1 cellular context compared by ENCODE assay signal in genomic region chr1:172537827-172538391, GRCh38.
TF ChIP-seq lines count a peak whose summit lies in the region.

No MANE protein-coding gene starts in this region.

TF ChIP-seq in GM23338, 12 proteins besides CTCF, POLR2A, EP300 and RAD21 (continued from another document):
- TF ChIP-seq, protein P1, sequence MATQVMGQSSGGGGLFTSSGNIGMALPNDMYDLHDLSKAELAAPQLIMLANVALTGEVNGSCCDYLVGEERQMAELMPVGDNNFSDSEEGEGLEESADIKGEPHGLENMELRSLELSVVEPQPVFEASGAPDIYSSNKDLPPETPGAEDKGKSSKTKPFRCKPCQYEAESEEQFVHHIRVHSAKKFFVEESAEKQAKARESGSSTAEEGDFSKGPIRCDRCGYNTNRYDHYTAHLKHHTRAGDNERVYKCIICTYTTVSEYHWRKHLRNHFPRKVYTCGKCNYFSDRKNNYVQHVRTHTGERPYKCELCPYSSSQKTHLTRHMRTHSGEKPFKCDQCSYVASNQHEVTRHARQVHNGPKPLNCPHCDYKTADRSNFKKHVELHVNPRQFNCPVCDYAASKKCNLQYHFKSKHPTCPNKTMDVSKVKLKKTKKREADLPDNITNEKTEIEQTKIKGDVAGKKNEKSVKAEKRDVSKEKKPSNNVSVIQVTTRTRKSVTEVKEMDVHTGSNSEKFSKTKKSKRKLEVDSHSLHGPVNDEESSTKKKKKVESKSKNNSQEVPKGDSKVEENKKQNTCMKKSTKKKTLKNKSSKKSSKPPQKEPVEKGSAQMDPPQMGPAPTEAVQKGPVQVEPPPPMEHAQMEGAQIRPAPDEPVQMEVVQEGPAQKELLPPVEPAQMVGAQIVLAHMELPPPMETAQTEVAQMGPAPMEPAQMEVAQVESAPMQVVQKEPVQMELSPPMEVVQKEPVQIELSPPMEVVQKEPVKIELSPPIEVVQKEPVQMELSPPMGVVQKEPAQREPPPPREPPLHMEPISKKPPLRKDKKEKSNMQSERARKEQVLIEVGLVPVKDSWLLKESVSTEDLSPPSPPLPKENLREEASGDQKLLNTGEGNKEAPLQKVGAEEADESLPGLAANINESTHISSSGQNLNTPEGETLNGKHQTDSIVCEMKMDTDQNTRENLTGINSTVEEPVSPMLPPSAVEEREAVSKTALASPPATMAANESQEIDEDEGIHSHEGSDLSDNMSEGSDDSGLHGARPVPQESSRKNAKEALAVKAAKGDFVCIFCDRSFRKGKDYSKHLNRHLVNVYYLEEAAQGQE (IDR thresholded peaks at IDR 0.05; ENCODE audit: unreplicated experiment) = no peak
- no peak for TF ChIP-seq JUNB (IDR thresholded peaks at IDR 0.05; ENCODE audit: unreplicated experiment)
- TF ChIP-seq, protein P2, sequence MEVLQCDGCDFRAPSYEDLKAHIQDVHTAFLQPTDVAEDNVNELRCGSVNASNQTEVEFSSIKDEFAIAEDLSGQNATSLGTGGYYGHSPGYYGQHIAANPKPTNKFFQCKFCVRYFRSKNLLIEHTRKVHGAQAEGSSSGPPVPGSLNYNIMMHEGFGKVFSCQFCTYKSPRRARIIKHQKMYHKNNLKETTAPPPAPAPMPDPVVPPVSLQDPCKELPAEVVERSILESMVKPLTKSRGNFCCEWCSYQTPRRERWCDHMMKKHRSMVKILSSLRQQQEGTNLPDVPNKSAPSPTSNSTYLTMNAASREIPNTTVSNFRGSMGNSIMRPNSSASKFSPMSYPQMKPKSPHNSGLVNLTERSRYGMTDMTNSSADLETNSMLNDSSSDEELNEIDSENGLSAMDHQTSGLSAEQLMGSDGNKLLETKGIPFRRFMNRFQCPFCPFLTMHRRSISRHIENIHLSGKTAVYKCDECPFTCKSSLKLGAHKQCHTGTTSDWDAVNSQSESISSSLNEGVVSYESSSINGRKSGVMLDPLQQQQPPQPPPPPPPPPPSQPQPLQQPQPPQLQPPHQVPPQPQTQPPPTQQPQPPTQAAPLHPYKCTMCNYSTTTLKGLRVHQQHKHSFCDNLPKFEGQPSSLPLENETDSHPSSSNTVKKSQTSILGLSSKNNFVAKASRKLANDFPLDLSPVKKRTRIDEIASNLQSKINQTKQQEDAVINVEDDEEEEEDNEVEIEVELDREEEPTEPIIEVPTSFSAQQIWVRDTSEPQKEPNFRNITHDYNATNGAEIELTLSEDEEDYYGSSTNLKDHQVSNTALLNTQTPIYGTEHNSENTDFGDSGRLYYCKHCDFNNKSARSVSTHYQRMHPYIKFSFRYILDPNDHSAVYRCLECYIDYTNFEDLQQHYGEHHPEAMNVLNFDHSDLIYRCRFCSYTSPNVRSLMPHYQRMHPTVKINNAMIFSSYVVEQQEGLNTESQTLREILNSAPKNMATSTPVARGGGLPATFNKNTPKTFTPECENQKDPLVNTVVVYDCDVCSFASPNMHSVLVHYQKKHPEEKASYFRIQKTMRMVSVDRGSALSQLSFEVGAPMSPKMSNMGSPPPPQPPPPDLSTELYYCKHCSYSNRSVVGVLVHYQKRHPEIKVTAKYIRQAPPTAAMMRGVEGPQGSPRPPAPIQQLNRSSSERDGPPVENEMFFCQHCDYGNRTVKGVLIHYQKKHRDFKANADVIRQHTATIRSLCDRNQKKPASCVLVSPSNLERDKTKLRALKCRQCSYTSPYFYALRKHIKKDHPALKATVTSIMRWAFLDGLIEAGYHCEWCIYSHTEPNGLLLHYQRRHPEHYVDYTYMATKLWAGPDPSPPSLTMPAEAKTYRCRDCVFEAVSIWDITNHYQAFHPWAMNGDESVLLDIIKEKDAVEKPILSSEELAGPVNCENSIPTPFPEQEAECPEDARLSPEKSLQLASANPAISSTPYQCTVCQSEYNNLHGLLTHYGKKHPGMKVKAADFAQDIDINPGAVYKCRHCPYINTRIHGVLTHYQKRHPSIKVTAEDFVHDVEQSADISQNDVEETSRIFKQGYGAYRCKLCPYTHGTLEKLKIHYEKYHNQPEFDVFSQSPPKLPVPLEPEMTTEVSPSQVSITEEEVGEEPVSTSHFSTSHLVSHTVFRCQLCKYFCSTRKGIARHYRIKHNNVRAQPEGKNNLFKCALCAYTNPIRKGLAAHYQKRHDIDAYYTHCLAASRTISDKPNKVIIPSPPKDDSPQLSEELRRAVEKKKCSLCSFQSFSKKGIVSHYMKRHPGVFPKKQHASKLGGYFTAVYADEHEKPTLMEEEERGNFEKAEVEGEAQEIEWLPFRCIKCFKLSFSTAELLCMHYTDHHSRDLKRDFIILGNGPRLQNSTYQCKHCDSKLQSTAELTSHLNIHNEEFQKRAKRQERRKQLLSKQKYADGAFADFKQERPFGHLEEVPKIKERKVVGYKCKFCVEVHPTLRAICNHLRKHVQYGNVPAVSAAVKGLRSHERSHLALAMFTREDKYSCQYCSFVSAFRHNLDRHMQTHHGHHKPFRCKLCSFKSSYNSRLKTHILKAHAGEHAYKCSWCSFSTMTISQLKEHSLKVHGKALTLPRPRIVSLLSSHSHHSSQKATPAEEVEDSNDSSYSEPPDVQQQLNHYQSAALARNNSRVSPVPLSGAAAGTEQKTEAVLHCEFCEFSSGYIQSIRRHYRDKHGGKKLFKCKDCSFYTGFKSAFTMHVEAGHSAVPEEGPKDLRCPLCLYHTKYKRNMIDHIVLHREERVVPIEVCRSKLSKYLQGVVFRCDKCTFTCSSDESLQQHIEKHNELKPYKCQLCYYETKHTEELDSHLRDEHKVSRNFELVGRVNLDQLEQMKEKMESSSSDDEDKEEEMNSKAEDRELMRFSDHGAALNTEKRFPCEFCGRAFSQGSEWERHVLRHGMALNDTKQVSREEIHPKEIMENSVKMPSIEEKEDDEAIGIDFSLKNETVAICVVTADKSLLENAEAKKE (CRISPR knock-in tag; IDR thresholded peaks at IDR 0.05) = no peak
- no peak for TF ChIP-seq ZNF114 (CRISPR knock-in tag; IDR thresholded peaks at IDR 0.05)
- TF ChIP-seq EZH2phosphoT487 (IDR thresholded peaks at IDR 0.05; ENCODE audit: unreplicated experiment) = no peak
- TF ChIP-seq NANOG (IDR thresholded peaks at IDR 0.05; ENCODE audit: borderline replicate concordance) = no peak
